In genomic region chr14:105414456-105415371, GRCh38 we compare ENCODE assay signal across 9 cellular contexts. TPM values are rescaled to one million over a fixed set of nuclear protein-coding genes. Genes with fewer than 3 reads are reported as not detected.
DNase-seq lines count a peak whose midpoint lies in the region; ATAC-seq and TF ChIP-seq lines count a peak whose summit lies in the region.
"Had no signal": no experiment of that assay in that cellular context is flagged by ENCODE, and none has a peak within 500 bp of the region (broad histone marks: within the 10 kb centered on the region; RNA-seq: fewer than 3 reads in every experiment).

No MANE protein-coding gene starts in this region.

- DNase-seq in C1 segment of cervical spinal cord (lab: John Stamatoyannopoulos, UW), result peak in 12 of 14 donors; percentile 22 to 78 (median 56)
- peak; percentile 57 for DNase-seq in MV-4-11 (lab: John Stamatoyannopoulos, UW)
- DNase-seq in cardiac fibroblast (ENCODE audit: low read depth in 2 of 2), result peak; percentile 63 to 76
- peak; percentile 64 for DNase-seq in islet precursor cell
- peak; percentile 31 for DNase-seq in smooth muscle cell (lab: John Stamatoyannopoulos, UW; ENCODE audit: unreplicated experiment)
- no peak for DNase-seq in ACHN

- in situ Hi-C loops in ACHN (cut with HindIII; ENCODE audit: low pct_ligation_motif_present, low pct_unique_long_range_greater_than_20kb, low sequenced_read_pairs), result no loop called here

- H3K27ac ChIP-seq in smooth muscle cell (ENCODE audit: low read depth), result no peak overlapping the region
- H3K27ac ChIP-seq: KMS-11 had no signal

- TF ChIP-seq CTCF in WI38 (IDR thresholded peaks at IDR 0.05; ENCODE audit: low read depth, low read length), result peak; percentile 31; the same call in 1 of the 2 replicates
- peak; percentile 26 for TF ChIP-seq CTCF in cardiac fibroblast (IDR thresholded peaks at IDR 0.05; ENCODE audit: low read depth, low read length)
- TF ChIP-seq CTCF in smooth muscle cell (IDR thresholded peaks at IDR 0.05; ENCODE audit: borderline replicate concordance, insufficient read depth, poor library complexity, severe bottlenecking), result peak; percentile 67

- peaks cover 3% of the 10 kb centered on the region for H3K79me2 ChIP-seq in smooth muscle cell (ENCODE audit: low read depth)

- H3K27me3 ChIP-seq in smooth muscle cell (ENCODE audit: low read depth), result peaks cover 6% of the 10 kb centered on the region

- H3F3A ChIP-seq in smooth muscle cell (ENCODE audit: low read depth), result peaks cover 7% of the 10 kb centered on the region

- 10% methylated on average over 51 of the region's 79 CpGs for WGBS in smooth muscle cell (ENCODE audit: low lambda C conversion rate)

- ATAC-seq in GM19463 (IDR thresholded peaks at IDR 0.05; ENCODE audit: unreplicated experiment), result peak; percentile 53

- no peaks in the 10 kb centered on the region for H3K36me3 ChIP-seq in smooth muscle cell (ENCODE audit: low read depth)

- no peaks in the 10 kb centered on the region for H3K9me3 ChIP-seq in smooth muscle cell (replicated peaks; ENCODE audit: low read depth)

- peak overlapping the region; percentile 40 for H3K4me3 ChIP-seq in WI38 (ENCODE audit: low read depth, low read length)
- peak overlapping the region; percentile 21 to 45 for H3K4me3 ChIP-seq in cardiac fibroblast (replicated peaks in 1 of 2; ENCODE audit: low read depth in 2 of 2, low read length in 2 of 2)
- peak overlapping the region; percentile 69 for H3K4me3 ChIP-seq in smooth muscle cell

- peak overlapping the region; percentile 99 for H2AFZ ChIP-seq in smooth muscle cell (ENCODE audit: low read depth)

- no peaks in the 10 kb centered on the region for H4K20me1 ChIP-seq in smooth muscle cell (ENCODE audit: low read depth)

- H3K9ac ChIP-seq in smooth muscle cell (ENCODE audit: low read depth), result peak overlapping the region; percentile 43
- H3K9ac ChIP-seq: KMS-11 had no signal

- H3K4me2 ChIP-seq in smooth muscle cell, result peak overlapping the region; percentile 97
- H3K4me2 ChIP-seq: KMS-11 had no signal

- H3K4me1 ChIP-seq in smooth muscle cell (ENCODE audit: low read depth), result peaks cover 18% of the 10 kb centered on the region

RNA-seq across cellular contexts. Expression of gene MTA1, which starts 4.9 kb away (rescaled TPM):
- 25.5 and 41.3 TPM in 2 replicates for total RNA-seq in smooth muscle cell
- 48.7 and 60.4 TPM in 2 replicates for polyA plus RNA-seq in smooth muscle cell

RNA-seq across cellular contexts. Expression of gene TEX22, which starts 16.4 kb away (rescaled TPM):
- total RNA-seq in smooth muscle cell, result 0.09 and 1.7 TPM in 2 replicates
- 0.50 and 0.93 TPM in 2 replicates for polyA plus RNA-seq in smooth muscle cell

RNA-seq across cellular contexts. Expression of gene CRIP2, which starts 59.9 kb away (rescaled TPM):
- 7.6 and 14.1 TPM in 2 replicates for total RNA-seq in smooth muscle cell
- 38.1 and 45.7 TPM in 2 replicates for polyA plus RNA-seq in smooth muscle cell
